Comparison of ENCODE assay signal across 13 cellular contexts in the genomic region with DNA sequence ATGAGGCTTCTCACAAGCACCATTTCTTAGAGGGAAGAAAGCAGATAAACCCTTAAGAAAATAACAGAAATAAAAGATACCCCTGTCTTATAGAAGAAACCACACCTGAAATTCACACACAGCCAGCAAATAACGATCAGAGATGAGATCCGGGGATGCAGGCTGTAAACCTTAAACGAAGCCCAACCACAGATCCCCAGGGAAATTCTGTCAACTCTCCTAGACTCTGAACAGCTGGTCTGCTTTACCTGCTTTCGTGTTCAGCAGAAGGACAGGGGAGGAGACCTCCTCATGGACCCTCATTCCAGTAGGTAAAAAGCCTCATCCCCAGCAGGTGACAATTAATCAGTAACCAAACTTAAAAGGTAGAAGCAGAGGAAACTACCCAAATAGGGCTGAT. TPM values are rescaled to one million over a fixed set of nuclear protein-coding genes. Genes with fewer than 3 reads are reported as not detected.
DNase-seq lines count a peak whose midpoint lies in the region; TF ChIP-seq lines count a peak whose summit lies in the region.
"Had no signal": no experiment of that assay in that cellular context is flagged by ENCODE, and none has a peak within 500 bp of the region (broad histone marks: within the 10 kb centered on the region; RNA-seq: fewer than 3 reads in every experiment).

No MANE protein-coding gene starts in this region.

- peak overlapping the region; percentile 40; the same call in 1 of the 2 replicates for H3K4me3 ChIP-seq in GM08714 (ENCODE audit: low read length)
- H3K4me3 ChIP-seq in OCI-LY1 (ENCODE audit: low read depth, low read length, poor library complexity, severe bottlenecking), result peak overlapping the region; percentile 3
- peak overlapping the region; percentile 50 for H3K4me3 ChIP-seq in neural cell (ENCODE audit: low read length)
- H3K4me3 ChIP-seq: adrenal gland, GM23248, suprapubic skin had no signal

- intact Hi-C loops in posterior vena cava (cut with DNase I), result no loop called here

- TF ChIP-seq EP300 in neural cell (conservative IDR thresholded peaks at IDR 0.05; ENCODE audit: poor library complexity, severe bottlenecking), result no peak

- H3K9me2 ChIP-seq in OCI-LY1 (ENCODE audit: low read depth, low read length) (no peaks in the 10 kb centered on the region), neural cell (ENCODE audit: insufficient read depth, low read length) (no peaks in the 10 kb centered on the region)

- no peaks in the 10 kb centered on the region for H3K9me3 ChIP-seq in OCI-LY1 (ENCODE audit: low read length)
- no peaks in the 10 kb centered on the region for H3K9me3 ChIP-seq in neural cell (ENCODE audit: low read length)
- H3K9me3 ChIP-seq: adrenal gland, suprapubic skin had no signal

- peak overlapping the region; percentile 77 for H3K27ac ChIP-seq in OCI-LY1 (ENCODE audit: low read depth, low read length, poor library complexity, severe bottlenecking)
- H3K27ac ChIP-seq in neural cell (ENCODE audit: low read length), result peak overlapping the region; percentile 60
- H3K27ac ChIP-seq: foreskin keratinocyte, GM23248, suprapubic skin had no signal

- H3K36me3 ChIP-seq in OCI-LY1 (ENCODE audit: insufficient read depth, low read length) (peaks cover 17% of the 10 kb centered on the region), neural cell (ENCODE audit: insufficient read depth, low read length) (no peaks in the 10 kb centered on the region)
- H3K36me3 ChIP-seq: adrenal gland, suprapubic skin had no signal

- H3K9ac ChIP-seq in OCI-LY1 (ENCODE audit: low read length) (peak overlapping the region; percentile 26), neural cell (ENCODE audit: low read length) (peak overlapping the region; percentile 53)
- H3K9ac ChIP-seq: GM23248 had no signal

- TF ChIP-seq CTCF in OCI-LY1 (IDR thresholded peaks at IDR 0.05; ENCODE audit: low read length) (no peak), neural cell (IDR thresholded peaks at IDR 0.05; ENCODE audit: poor library complexity, severe bottlenecking) (no peak)

- TF ChIP-seq RAD21 in neural cell (conservative IDR thresholded peaks at IDR 0.05), result no peak

- no peak overlapping the region for H2AFZ ChIP-seq in OCI-LY1 (ENCODE audit: low read length)
- H2AFZ ChIP-seq in neural cell (ENCODE audit: low read depth, low read length), result peak overlapping the region; percentile 17
- H2AFZ ChIP-seq: GM23248 had no signal

- peaks cover 90% of the 10 kb centered on the region for H3K4me1 ChIP-seq in OCI-LY1 (ENCODE audit: insufficient read depth, low read length, severe bottlenecking)

- H3K4me2 ChIP-seq in OCI-LY1 (ENCODE audit: low read length) (peak overlapping the region; percentile 49), neural cell (ENCODE audit: low read length) (peak overlapping the region; percentile 61)

- DNase-seq in NCI-H1092 treated with DMSO at 0.1 percent for 48 hours (lab: John Stamatoyannopoulos, UW) (peak; percentile 75), posterior vena cava (ENCODE audit: low spot score) (no peak), hippocampal formation (lab: John Stamatoyannopoulos, UW) (no peak), NCI-H2196 treated with DMSO at 0.1 percent for 48 hours (lab: John Stamatoyannopoulos, UW; ENCODE audit: unreplicated experiment) (no peak)
- DNase-seq: activated CD8-positive, alpha-beta T cell treated with anti-CD3 and anti-CD28 coated beads, Interleukin-2, amount 10 ng/mL, durations not matched to agents 7 days and 5 days; DMS79 treated with DMSO at 0.1 percent for 48 hours; foreskin keratinocyte; GM23248 had no signal

- no peaks in the 10 kb centered on the region for H3K27me3 ChIP-seq in OCI-LY1 (ENCODE audit: insufficient read depth, low read length)
- H3K27me3 ChIP-seq in neural cell (ENCODE audit: insufficient read depth, low read depth, low read length), result no peaks in the 10 kb centered on the region
- H3K27me3 ChIP-seq: adrenal gland, foreskin keratinocyte, suprapubic skin had no signal

- H4K20me1 ChIP-seq in OCI-LY1 (ENCODE audit: insufficient read depth, low read length) (no peaks in the 10 kb centered on the region), neural cell (ENCODE audit: insufficient read depth) (no peaks in the 10 kb centered on the region)

- H3F3A ChIP-seq in OCI-LY1 (ENCODE audit: insufficient read depth, low read length) (no peaks in the 10 kb centered on the region), neural cell (ENCODE audit: insufficient read depth, low read length, poor library complexity, severe bottlenecking) (no peaks in the 10 kb centered on the region)

- peaks cover 96% of the 10 kb centered on the region for H3K79me2 ChIP-seq in OCI-LY1 (ENCODE audit: insufficient read depth, low read length)
- H3K79me2 ChIP-seq in neural cell (replicated peaks; ENCODE audit: insufficient read depth, low read length), result peaks cover 28% of the 10 kb centered on the region

TF ChIP-seq in neural cell, 6 proteins besides CTCF, POLR2A, EP300 and RAD21:
- TF ChIP-seq POLR2AphosphoS5 (IDR thresholded peaks at IDR 0.05) (no peak), TAF1 (IDR thresholded peaks at IDR 0.05; ENCODE audit: low read depth) (no peak), SMC3 (conservative IDR thresholded peaks at IDR 0.05; ENCODE audit: poor library complexity) (no peak), EZH2 (IDR thresholded peaks at IDR 0.05; ENCODE audit: borderline replicate concordance, insufficient read depth, low read length, poor library complexity, severe bottlenecking) (no peak), MXI1 (conservative IDR thresholded peaks at IDR 0.05; ENCODE audit: poor library complexity, severe bottlenecking) (no peak)
- TF ChIP-seq, protein P1, sequence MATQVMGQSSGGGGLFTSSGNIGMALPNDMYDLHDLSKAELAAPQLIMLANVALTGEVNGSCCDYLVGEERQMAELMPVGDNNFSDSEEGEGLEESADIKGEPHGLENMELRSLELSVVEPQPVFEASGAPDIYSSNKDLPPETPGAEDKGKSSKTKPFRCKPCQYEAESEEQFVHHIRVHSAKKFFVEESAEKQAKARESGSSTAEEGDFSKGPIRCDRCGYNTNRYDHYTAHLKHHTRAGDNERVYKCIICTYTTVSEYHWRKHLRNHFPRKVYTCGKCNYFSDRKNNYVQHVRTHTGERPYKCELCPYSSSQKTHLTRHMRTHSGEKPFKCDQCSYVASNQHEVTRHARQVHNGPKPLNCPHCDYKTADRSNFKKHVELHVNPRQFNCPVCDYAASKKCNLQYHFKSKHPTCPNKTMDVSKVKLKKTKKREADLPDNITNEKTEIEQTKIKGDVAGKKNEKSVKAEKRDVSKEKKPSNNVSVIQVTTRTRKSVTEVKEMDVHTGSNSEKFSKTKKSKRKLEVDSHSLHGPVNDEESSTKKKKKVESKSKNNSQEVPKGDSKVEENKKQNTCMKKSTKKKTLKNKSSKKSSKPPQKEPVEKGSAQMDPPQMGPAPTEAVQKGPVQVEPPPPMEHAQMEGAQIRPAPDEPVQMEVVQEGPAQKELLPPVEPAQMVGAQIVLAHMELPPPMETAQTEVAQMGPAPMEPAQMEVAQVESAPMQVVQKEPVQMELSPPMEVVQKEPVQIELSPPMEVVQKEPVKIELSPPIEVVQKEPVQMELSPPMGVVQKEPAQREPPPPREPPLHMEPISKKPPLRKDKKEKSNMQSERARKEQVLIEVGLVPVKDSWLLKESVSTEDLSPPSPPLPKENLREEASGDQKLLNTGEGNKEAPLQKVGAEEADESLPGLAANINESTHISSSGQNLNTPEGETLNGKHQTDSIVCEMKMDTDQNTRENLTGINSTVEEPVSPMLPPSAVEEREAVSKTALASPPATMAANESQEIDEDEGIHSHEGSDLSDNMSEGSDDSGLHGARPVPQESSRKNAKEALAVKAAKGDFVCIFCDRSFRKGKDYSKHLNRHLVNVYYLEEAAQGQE (IDR thresholded peaks at IDR 0.05; ENCODE audit: borderline replicate concordance), result no peak

RNA-seq across cellular contexts. Expression of a gene that starts 45.0 kb away (rescaled TPM):
- polyA plus RNA-seq in neural cell, result 85.8 and 110 TPM in 2 replicates
- polyA minus RNA-seq in neural cell, result 85.5 and 87.2 TPM in 2 replicates
- 10 to 100 TPM; 47.4 to 56.7 TPM for total RNA-seq in posterior vena cava
